20 cellular contexts compared by ENCODE assay signal in the genomic region with DNA sequence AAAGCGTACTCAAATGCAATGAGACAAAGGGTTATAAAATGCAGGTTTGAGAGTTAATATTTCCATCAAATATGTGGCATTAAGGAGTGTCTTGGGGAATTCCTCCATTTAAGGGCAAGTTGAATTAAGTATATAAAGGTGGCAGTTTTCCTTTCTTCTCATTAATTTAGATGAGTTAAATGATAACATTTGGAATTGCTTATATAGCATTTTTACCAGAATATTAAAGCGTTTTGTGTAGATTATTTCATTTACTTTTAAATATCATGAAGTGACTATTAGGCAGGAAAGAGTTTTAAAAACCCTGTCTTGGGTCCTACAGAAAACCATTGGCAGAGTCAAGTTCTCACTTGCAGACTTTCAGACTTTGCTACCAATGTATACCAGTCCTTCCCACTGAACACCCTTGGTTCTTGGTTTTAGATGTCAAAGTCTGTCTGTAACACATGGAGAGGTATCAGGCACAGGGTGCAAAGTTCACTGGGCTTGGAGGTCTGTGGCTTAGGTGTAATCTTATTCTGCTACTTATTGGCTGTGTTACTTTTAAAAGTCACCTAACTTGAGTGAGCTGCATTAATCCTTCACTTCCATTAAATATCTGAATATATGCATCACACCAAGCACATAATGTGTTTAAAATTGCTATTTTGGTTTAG. TPM values are rescaled to one million over a fixed set of nuclear protein-coding genes. Genes with fewer than 3 reads are reported as not detected.
"Had no signal": no experiment of that assay in that cellular context is flagged by ENCODE, and none has a peak within 500 bp of the region (broad histone marks: within the 10 kb centered on the region; RNA-seq: fewer than 3 reads in every experiment).

No MANE protein-coding gene starts in this region.

- DNase-seq: activated CD4-positive, alpha-beta T cell treated with anti-CD3 and anti-CD28 coated beads for 1 hour; activated CD4-positive, alpha-beta T cell treated with anti-CD3 and anti-CD28 coated beads, Interleukin-2, amount 10 ng/mL, durations not matched to agents 24 days and 14 days; activated CD4-positive, alpha-beta T cell treated with anti-CD3 and anti-CD28 coated beads, Interleukin-2, amount 50 U/mL, for 48 hours; activated CD8-positive, alpha-beta memory T cell treated with anti-CD3 and anti-CD28 coated beads, Interleukin-2, amount 10 ng/mL, durations not matched to agents 7 days and 5 days; activated effector memory CD4-positive, alpha-beta T cell treated with anti-CD3 and anti-CD28 coated beads, Interleukin-2, amount 50 U/mL, for 16 hours; activated naive CD4-positive, alpha-beta T cell treated with anti-CD3 and anti-CD28 coated beads for 36 hours; activated T-cell treated with anti-CD3 and anti-CD28 coated beads, Interleukin-2, amount 50 U/mL, for 24 hours; brain microvascular endothelial cell; NCI-H1092; NCI-H1417; NCI-H1930; NCI-H345; NCI-H510A; NCI-H526 treated with DMSO at 0.1 percent for 48 hours; PC-3; SHP77 treated with DMSO at 0.1 percent for 48 hours had no signal

- H3K4me3 ChIP-seq: cardiac muscle cell had no signal

- H3K27me3 ChIP-seq: brain microvascular endothelial cell had no signal

- ATAC-seq: activated CD8-positive, alpha-beta memory T cell treated with anti-CD3 and anti-CD28 coated beads, Interleukin-2, amount 10 ng/mL, durations not matched to agents 7 days and 5 days; PC-3; WTC11 had no signal

- H3K36me3 ChIP-seq: brain microvascular endothelial cell, cardiac muscle cell had no signal

- H3K4me2 ChIP-seq: KMS-11 had no signal

- H3K9ac ChIP-seq: KMS-11 had no signal

- H3K27ac ChIP-seq: brain microvascular endothelial cell, cardiac muscle cell, KMS-11 had no signal

RNA-seq across cellular contexts. Expression of a gene that starts 51.0 kb away (rescaled TPM):
- total RNA-seq: activated CD4-positive, alpha-beta T cell treated with anti-CD3 and anti-CD28 coated beads, Interleukin-2, amount 10 ng/mL, durations not matched to agents 24 days and 14 days; activated CD8-positive, alpha-beta memory T cell treated with anti-CD3 and anti-CD28 coated beads, Interleukin-2, amount 10 ng/mL, durations not matched to agents 7 days and 5 days; activated naive CD4-positive, alpha-beta T cell treated with anti-CD3 and anti-CD28 coated beads for 36 hours; cardiac muscle cell; MCF 10A; PC-3; WTC11 had no signal

RNA-seq across cellular contexts. Expression of a gene that starts 59.5 kb away (rescaled TPM):
- total RNA-seq: activated CD4-positive, alpha-beta T cell treated with anti-CD3 and anti-CD28 coated beads, Interleukin-2, amount 10 ng/mL, durations not matched to agents 24 days and 14 days; activated CD8-positive, alpha-beta memory T cell treated with anti-CD3 and anti-CD28 coated beads, Interleukin-2, amount 10 ng/mL, durations not matched to agents 7 days and 5 days; activated naive CD4-positive, alpha-beta T cell treated with anti-CD3 and anti-CD28 coated beads for 36 hours had no signal
